ENCODE assay signal across 9 cellular contexts in genomic region chr9:109320338-109320733, GRCh38. TPM values are rescaled to one million over a fixed set of nuclear protein-coding genes. Genes with fewer than 3 reads are reported as not detected.
DNase-seq lines count a peak whose midpoint lies in the region; ATAC-seq and TF ChIP-seq lines count a peak whose summit lies in the region.
"Had no signal": no experiment of that assay in that cellular context is flagged by ENCODE, and none has a peak within 500 bp of the region (broad histone marks: within the 10 kb centered on the region; RNA-seq: fewer than 3 reads in every experiment).

No MANE protein-coding gene starts in this region.

- intact Hi-C loops in Calu3 (cut with micrococcal nuclease; ENCODE audit: unreplicated experiment) = loop anchor here (2.0 to 10.0 kb wide), 3 partner anchors 76 to 136 kb away; no protein-coding TSS in a partner anchor
- intact Hi-C loops in MCF 10A (cut with micrococcal nuclease) = loop anchor here (2.0 to 10.0 kb wide), 5 partner anchors 80 to 846 kb away; partner anchors contain the start of genes ABITRAM, ACTL7B and ELP1
- intact Hi-C loops in OCI-LY7 (cut with micrococcal nuclease; ENCODE audit: unreplicated experiment) = loop anchor here (2.0 kb wide), 1 partner anchor 76 kb away; no protein-coding TSS in a partner anchor

- no TSS peak for BruUV-seq in Calu3 (replicated peaks; lab: Mats Ljungman, UMichigan)
- BruUV-seq in MCF 10A (replicated peaks; lab: Mats Ljungman, UMichigan) = no TSS peak
- no TSS peak for BruUV-seq in OCI-LY7 (replicated peaks; lab: Mats Ljungman, UMichigan)

- H3K4me3 ChIP-seq in skeletal muscle satellite cell (ENCODE audit: low read length) (peak overlapping the region; percentile 66), OCI-LY7 (ENCODE audit: low read depth, low read length, poor library complexity, severe bottlenecking) (no peak overlapping the region)

- H3K9me3 ChIP-seq in skeletal muscle satellite cell (replicated peaks; ENCODE audit: low read length) (no peaks in the 10 kb centered on the region), OCI-LY7 (ENCODE audit: low read length) (no peaks in the 10 kb centered on the region)

- H3K27me3 Mint-ChIP-seq in Calu3 (ENCODE audit: unreplicated experiment) = no peaks in the 10 kb centered on the region
- no peaks in the 10 kb centered on the region for H3K27me3 Mint-ChIP-seq in MCF 10A (ENCODE audit: insufficient read depth, unreplicated experiment)

- CTCF ChIA-PET in Calu3 (lab: Charles Lee) (no interaction called here), MCF 10A (lab: Yijun Ruan, JAX) (interaction anchor here (0.6 to 1.3 kb wide), 2 partner anchors 66 to 249 kb away, joined by 3 to 5 read pairs; no protein-coding TSS in a partner anchor), OCI-LY7 (lab: Charles Lee; ENCODE audit: unreplicated experiment) (no interaction called here)

- H2AFZ ChIP-seq in OCI-LY7 (ENCODE audit: low read length) = no peak overlapping the region

- TF ChIP-seq CTCF in Calu3 (IDR thresholded peaks at IDR 0.05; ENCODE audit: unreplicated experiment) (no peak), MCF 10A (IDR thresholded peaks at IDR 0.05; ENCODE audit: unreplicated experiment) (no peak), OCI-LY7 (conservative IDR thresholded peaks at IDR 0.05; ENCODE audit: low read length) (no peak)

- H4K20me1 ChIP-seq in OCI-LY7 (ENCODE audit: insufficient read depth, low read length) = no peaks in the 10 kb centered on the region

- peaks cover 33% of the 10 kb centered on the region for H3K4me1 Mint-ChIP-seq in Calu3 (ENCODE audit: low read depth, unreplicated experiment)
- peaks cover 43% of the 10 kb centered on the region for H3K4me1 Mint-ChIP-seq in MCF 10A (ENCODE audit: insufficient read depth, unreplicated experiment)

- peak; percentile 28 for ATAC-seq in GM19328 (IDR thresholded peaks at IDR 0.05; ENCODE audit: unreplicated experiment)
- ATAC-seq in HG03097 (IDR thresholded peaks at IDR 0.05; ENCODE audit: low FRiP score, unreplicated experiment) = peak; percentile 20

- H3K4me3 Mint-ChIP-seq in Calu3 (ENCODE audit: low read depth, unreplicated experiment) (peak overlapping the region; percentile 80), MCF 10A (ENCODE audit: unreplicated experiment) (peak overlapping the region; percentile 84)

- peak; percentile 20 for DNase-seq in Calu3
- DNase-seq in MCF 10A (ENCODE audit: unreplicated experiment) = no peak
- no peak for DNase-seq in stimulated activated CD4-positive, alpha-beta T cell treated with anti-CD3 and anti-CD28 coated beads, Interleukin-12 subunit alpha, Interleukin-12 subunit beta, amount 100 ng/mL, for 4 hours
- DNase-seq in OCI-LY7 (ENCODE audit: low spot score) = no peak
- DNase-seq in NCI-H2029 (lab: John Stamatoyannopoulos, UW) = no peak

- no peaks in the 10 kb centered on the region for H3K79me2 ChIP-seq in OCI-LY7 (ENCODE audit: insufficient read depth, low read depth, low read length)

- H3K9me2 ChIP-seq in OCI-LY7 (ENCODE audit: insufficient read depth, low read length) = no peaks in the 10 kb centered on the region

- H3K4me1 ChIP-seq in skeletal muscle satellite cell (ENCODE audit: control insufficient read depth, insufficient read depth, low read length) (peaks cover 19% of the 10 kb centered on the region), OCI-LY7 (ENCODE audit: insufficient read depth, low read length, poor library complexity, severe bottlenecking) (peaks cover 4% of the 10 kb centered on the region)

- H3K36me3 ChIP-seq in skeletal muscle satellite cell (ENCODE audit: insufficient read depth, low read length) (no peaks in the 10 kb centered on the region), OCI-LY7 (ENCODE audit: insufficient read depth, low read length) (no peaks in the 10 kb centered on the region)

- H3K4me2 ChIP-seq in skeletal muscle satellite cell (ENCODE audit: low read length) = peak overlapping the region; percentile 51
- H3K4me2 ChIP-seq in OCI-LY7 (ENCODE audit: low read length) = no peak overlapping the region

- H3K27ac Mint-ChIP-seq in Calu3 (ENCODE audit: unreplicated experiment) (no peak overlapping the region), MCF 10A (ENCODE audit: low read depth, unreplicated experiment) (no peak overlapping the region)

- H3K27ac ChIP-seq in OCI-LY7 (ENCODE audit: low read depth, low read length, poor library complexity, severe bottlenecking) = no peak overlapping the region

- POLR2A ChIA-PET in MCF 10A (lab: Yijun Ruan, JAX) = interaction anchor here (0.8 to 5.8 kb wide), 2 partner anchors 202 to 255 kb away, joined by 3 to 44 read pairs; partner anchors contain the start of gene TMEM245
- POLR2A ChIA-PET in OCI-LY7 (lab: Charles Lee) = no interaction called here

- H3K9me3 Mint-ChIP-seq in Calu3 (ENCODE audit: low read depth, unreplicated experiment) (no peaks in the 10 kb centered on the region), MCF 10A (ENCODE audit: unreplicated experiment) (no peaks in the 10 kb centered on the region)

- peaks cover 24% of the 10 kb centered on the region for H3K27me3 ChIP-seq in skeletal muscle satellite cell (ENCODE audit: control insufficient read depth, insufficient read depth, low read length)

- no peak overlapping the region for H3K9ac ChIP-seq in skeletal muscle satellite cell (ENCODE audit: low read depth, low read length)
- H3K9ac ChIP-seq: parathyroid adenoma had no signal

- H3K36me3 Mint-ChIP-seq in Calu3 (ENCODE audit: insufficient read depth, unreplicated experiment) (peaks cover 28% of the 10 kb centered on the region), MCF 10A (ENCODE audit: insufficient read depth, unreplicated experiment) (peaks cover 5% of the 10 kb centered on the region)

RNA-seq across cellular contexts. Expression of gene EPB41L4B, which starts 0.5 kb away (rescaled TPM):
- total RNA-seq in Calu3 (2022) (4.6 and 5.8 TPM in 2 replicates), MCF 10A (2022) (20.2 and 23.7 TPM in 2 replicates), OCI-LY7 (2022) (0.11 and 0.29 TPM in 2 replicates)
- total RNA-seq in skeletal muscle satellite cell (2012; rRNA removed) = under 0.01 TPM in 2 replicates
- 0.49 TPM in 1 of 2 replicates, not detected in the other for total RNA-seq in OCI-LY7 (2014; rRNA removed; shearing (Covaris generic))
